ENCODE assay signal across 23 cellular contexts in the genomic region with DNA sequence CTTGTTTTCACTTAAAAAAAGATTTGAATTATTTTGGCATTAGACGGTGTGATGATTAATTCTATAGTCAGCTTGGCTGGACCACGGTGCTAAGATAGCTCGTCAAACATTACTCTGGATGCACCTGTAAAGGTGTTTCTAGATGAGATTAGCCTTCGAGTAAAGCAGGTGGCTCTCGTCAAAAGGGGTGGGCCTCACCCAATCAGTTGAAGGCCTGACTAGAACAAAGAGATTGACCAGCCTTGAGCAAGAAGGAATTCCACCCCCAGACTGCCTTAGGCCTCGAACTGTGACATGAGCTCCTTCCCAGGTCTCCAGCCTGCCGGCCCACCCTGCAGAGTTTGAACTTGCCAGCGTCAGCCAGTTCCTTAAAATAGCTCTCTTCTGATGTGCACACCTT.
DNase-seq lines count a peak whose midpoint lies in the region; TF ChIP-seq lines count a peak whose summit lies in the region.
"Had no signal": no experiment of that assay in that cellular context is flagged by ENCODE, and none has a peak within 500 bp of the region (broad histone marks: within the 10 kb centered on the region; RNA-seq: fewer than 3 reads in every experiment).

No MANE protein-coding gene starts in this region.

- H3K9me3 ChIP-seq in right atrium auricular region: no peaks in the 10 kb centered on the region
- no peaks in the 10 kb centered on the region for H3K9me3 ChIP-seq in spleen
- no peaks in the 10 kb centered on the region for H3K9me3 ChIP-seq in uterus
- H3K9me3 ChIP-seq in transverse colon: no peaks in the 10 kb centered on the region
- H3K9me3 ChIP-seq: BLaER1, SK-N-SH had no signal

- WGBS in spleen, 5 donors: 73 to 89% (median 85%) methylated on average over 8 of the region's 8 CpGs
- WGBS in transverse colon (ENCODE audit: low coverage in 1 of 2), 2 donors: 79 to 80% methylated on average over 3 to 8 of the region's 8 CpGs

- no peak for TF ChIP-seq POLR2A in spleen (IDR thresholded peaks at IDR 0.05)
- no peak for TF ChIP-seq POLR2A in uterus (IDR thresholded peaks at IDR 0.05)
- no peak for TF ChIP-seq POLR2A in transverse colon (IDR thresholded peaks at IDR 0.05)

- H3K4me3 ChIP-seq in right atrium auricular region (no peak overlapping the region), spleen (no peak overlapping the region), uterus (no peak overlapping the region), transverse colon (no peak overlapping the region)
- H3K4me3 ChIP-seq: BLaER1, GM23248 had no signal

- TF ChIP-seq CTCF in right atrium auricular region (IDR thresholded peaks at IDR 0.05): no peak
- no peak for TF ChIP-seq CTCF in chondrocyte (IDR thresholded peaks at IDR 0.05)
- TF ChIP-seq CTCF in nephron (IDR thresholded peaks at IDR 0.05; ENCODE audit: unreplicated experiment in 3 of 3): no peak
- TF ChIP-seq CTCF in spleen (IDR thresholded peaks at IDR 0.05 in 8 of 11, conservative IDR thresholded peaks at IDR 0.05 in 3 of 11): no peak
- TF ChIP-seq CTCF in uterus (IDR thresholded peaks at IDR 0.05): no peak
- no peak for TF ChIP-seq CTCF in transverse colon (IDR thresholded peaks at IDR 0.05)

- H3K27ac Mint-ChIP-seq in chondrocyte (ENCODE audit: unreplicated experiment) (no peak overlapping the region), nephron (peak overlapping the region in 2 of 3 experiments; percentile 8 to 72)
- H3K27ac Mint-ChIP-seq: CD4-positive, CD25-positive, alpha-beta regulatory T cell had no signal

- intact Hi-C loops in cardiac septum (cut with DNase I): no loop called here
- intact Hi-C loops in spleen (cut with DNase I; ENCODE audit: low total_unique reads): no loop called here
- intact Hi-C loops in uterus (cut with DNase I; ENCODE audit: low total_unique reads): no loop called here
- intact Hi-C loops in transverse colon (cut with DNase I; ENCODE audit: low total_unique reads): no loop called here

- H3K4me3 Mint-ChIP-seq in chondrocyte (ENCODE audit: unreplicated experiment): no peak overlapping the region
- no peak overlapping the region for H3K4me3 Mint-ChIP-seq in nephron

- in situ Hi-C loops in transverse colon (cut with MboI; ENCODE audit: low pct_ligation_motif_present in 1 of 4, low pct_unique_long_range_greater_than_20kb in 1 of 4, low sequenced_read_pairs in 3 of 4): no loop called here

- no peak overlapping the region for H3K27ac ChIP-seq in right atrium auricular region
- H3K27ac ChIP-seq in spleen: no peak overlapping the region
- H3K27ac ChIP-seq in caudate nucleus (ENCODE audit: low read depth, low read length): no peak overlapping the region
- H3K27ac ChIP-seq in uterus: no peak overlapping the region
- H3K27ac ChIP-seq in transverse colon: no peak overlapping the region
- H3K27ac ChIP-seq: BLaER1, GM23248, KMS-11 had no signal

- no peaks in the 10 kb centered on the region for H3K9me3 Mint-ChIP-seq in chondrocyte (ENCODE audit: low read depth)
- no peaks in the 10 kb centered on the region for H3K9me3 Mint-ChIP-seq in nephron

- H3K36me3 ChIP-seq in right atrium auricular region: no peaks in the 10 kb centered on the region
- no peaks in the 10 kb centered on the region for H3K36me3 ChIP-seq in spleen
- H3K36me3 ChIP-seq in uterus: no peaks in the 10 kb centered on the region
- no peaks in the 10 kb centered on the region for H3K36me3 ChIP-seq in transverse colon
- H3K36me3 ChIP-seq: BLaER1 had no signal

- H3K27me3 Mint-ChIP-seq in chondrocyte (ENCODE audit: low read depth) (peaks cover 14% of the 10 kb centered on the region), nephron (ENCODE audit: low read depth) (peaks cover 29% of the 10 kb centered on the region)

- TF ChIP-seq EP300 in transverse colon (IDR thresholded peaks at IDR 0.05; ENCODE audit: low read depth): no peak

- H3K4me1 ChIP-seq in right atrium auricular region (no peaks in the 10 kb centered on the region), spleen (no peaks in the 10 kb centered on the region), uterus (no peaks in the 10 kb centered on the region), transverse colon (no peaks in the 10 kb centered on the region)
- H3K4me1 ChIP-seq: BLaER1 had no signal

- no peaks in the 10 kb centered on the region for H3K36me3 Mint-ChIP-seq in chondrocyte (ENCODE audit: low read depth)
- no peaks in the 10 kb centered on the region for H3K36me3 Mint-ChIP-seq in nephron (ENCODE audit: low read depth)
- H3K36me3 Mint-ChIP-seq: CD4-positive, CD25-positive, alpha-beta regulatory T cell had no signal

- H3K27me3 ChIP-seq in right atrium auricular region (peaks cover 0 to 4% of the 10 kb centered on the region in 2 donors), spleen (replicated peaks in 1 of 7) (peaks cover 0 to 33% (median 0%) of the 10 kb centered on the region in 7 donors), uterus (no peaks in the 10 kb centered on the region), transverse colon (no peaks in the 10 kb centered on the region)
- H3K27me3 ChIP-seq: BLaER1 had no signal

- peak; percentile 31 for DNase-seq in cardiac septum (ENCODE audit: low spot score)
- DNase-seq in right atrium auricular region (ENCODE audit: low spot score): no peak
- peak; percentile 29 for DNase-seq in chondrocyte (ENCODE audit: low spot score)
- peak; percentile 39 for DNase-seq in spleen
- no peak for DNase-seq in caudate nucleus (lab: John Stamatoyannopoulos, UW)
- DNase-seq in uterus: no peak
- no peak for DNase-seq in transverse colon
- DNase-seq: CD4-positive, CD25-positive, alpha-beta regulatory T cell; DMS153; DND-41; GM23248; H7; IMR-90; NCI-H1048; NCI-H1417 treated with DMSO at 0.1 percent for 48 hours; NCI-H1694 treated with DMSO at 0.1 percent for 48 hours; NCI-H2081; NCI-H2227 treated with DMSO at 0.1 percent for 48 hours; NCI-H526 treated with DMSO at 0.1 percent for 48 hours; SK-N-SH had no signal

- no peaks in the 10 kb centered on the region for H3K4me1 Mint-ChIP-seq in chondrocyte (ENCODE audit: low read depth)
- peaks cover 18% of the 10 kb centered on the region for H3K4me1 Mint-ChIP-seq in nephron
- H3K4me1 Mint-ChIP-seq: CD4-positive, CD25-positive, alpha-beta regulatory T cell had no signal

Comparison
In these comparisons a context has a peak if more than half of its experiments do, and no peak if none do; other contexts are left out.
1. DNase-seq: peak in cardiac septum (single experiment), chondrocyte (single experiment) and spleen (single experiment); none in right atrium auricular region (single experiment), caudate nucleus (0 of 61), uterus (0 of 2) and transverse colon (single experiment).